Comparison of ENCODE assay signal across 32 cellular contexts in the genomic region with DNA sequence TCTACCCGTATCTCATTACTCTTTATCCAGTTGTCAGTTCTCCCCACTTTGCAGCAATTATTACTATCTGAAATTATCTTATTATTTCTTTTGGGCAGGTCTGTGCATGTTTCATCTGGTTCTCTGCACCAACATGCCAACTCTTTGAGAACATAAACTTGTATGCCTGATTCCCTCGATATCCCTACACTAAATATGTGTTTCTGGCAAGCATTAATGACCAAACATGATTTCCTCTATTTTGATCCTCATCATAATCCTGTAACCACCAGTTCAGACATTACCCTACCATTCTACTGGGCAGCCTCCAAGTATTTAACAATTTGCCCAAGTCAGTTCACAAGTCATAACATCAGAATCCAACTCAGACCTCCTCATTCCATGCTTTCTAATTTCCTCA.
"Had no signal": no experiment of that assay in that cellular context is flagged by ENCODE, and none has a peak within 500 bp of the region (broad histone marks: within the 10 kb centered on the region; RNA-seq: fewer than 3 reads in every experiment).

No MANE protein-coding gene starts in this region.

- H3K4me1 Mint-ChIP-seq: activated B cell treated with CpG ODN at 0.5 μM for 24 hours; activated naive CD4-positive, alpha-beta T cell treated with anti-CD3 and anti-CD28 coated beads, Interleukin-2, amount 10 ng/mL, durations not matched to agents 7 days and 5 days; activated naive CD8-positive, alpha-beta T cell treated with anti-CD3 and anti-CD28 coated beads, Interleukin-2, amount 10 ng/mL, durations not matched to agents 7 days and 5 days; brain; T-helper 17 cell had no signal

- ATAC-seq: activated CD4-positive, CD25-positive, alpha-beta regulatory T cell treated with anti-CD3 and anti-CD28 coated beads, Interleukin-2, amount 50 U/mL, for 24 hours; activated CD8-positive, alpha-beta T cell treated with anti-CD3 and anti-CD28 coated beads for 36 hours; activated naive CD4-positive, alpha-beta T cell treated with anti-CD3 and anti-CD28 coated beads, Interleukin-2, amount 50 U/mL, for 72 hours; effector memory CD8-positive, alpha-beta T cell; gastroesophageal sphincter; heart right ventricle; T-cell; T-helper 17 cell had no signal

- H3K36me3 ChIP-seq: ascending aorta, esophagus muscularis mucosa, gastroesophageal sphincter, heart right ventricle, WERI-Rb-1 had no signal

- H3K4me3 ChIP-seq: ascending aorta, esophagus muscularis mucosa, gastroesophageal sphincter, heart right ventricle had no signal

- H3K4me3 Mint-ChIP-seq: activated B cell treated with CpG ODN at 0.5 μM for 24 hours; activated CD8-positive, alpha-beta T cell treated with anti-CD3 and anti-CD28 coated beads for 36 hours; activated naive CD4-positive, alpha-beta T cell treated with anti-CD3 and anti-CD28 coated beads, Interleukin-2, amount 10 ng/mL, durations not matched to agents 7 days and 5 days; activated naive CD8-positive, alpha-beta T cell treated with anti-CD3 and anti-CD28 coated beads, Interleukin-2, amount 10 ng/mL, durations not matched to agents 7 days and 5 days; brain; effector memory CD8-positive, alpha-beta T cell; T-cell; T-helper 17 cell; T-helper 2 cell treated with Interferon-gamma antibody and Interleukin-4, amounts not matched to agents 5 μg/mL and 100 μg/mL, for 36 hours had no signal

- H3K9me3 Mint-ChIP-seq: activated B cell treated with CpG ODN at 0.5 μM for 24 hours; activated CD8-positive, alpha-beta T cell treated with anti-CD3 and anti-CD28 coated beads for 36 hours; activated naive CD4-positive, alpha-beta T cell treated with anti-CD3 and anti-CD28 coated beads, Interleukin-2, amount 10 ng/mL, durations not matched to agents 7 days and 5 days; brain; effector memory CD8-positive, alpha-beta T cell; T-cell; T-helper 2 cell treated with Interferon-gamma antibody and Interleukin-4, amounts not matched to agents 5 μg/mL and 100 μg/mL, for 36 hours had no signal

- H3K27ac Mint-ChIP-seq: activated B cell treated with CpG ODN at 0.5 μM for 24 hours; activated CD8-positive, alpha-beta T cell treated with anti-CD3 and anti-CD28 coated beads for 36 hours; activated naive CD4-positive, alpha-beta T cell treated with anti-CD3 and anti-CD28 coated beads, Interleukin-2, amount 10 ng/mL, durations not matched to agents 7 days and 5 days; activated naive CD4-positive, alpha-beta T cell treated with anti-CD3 and anti-CD28 coated beads, Interleukin-2, amount 50 U/mL, for 72 hours; activated naive CD8-positive, alpha-beta T cell treated with anti-CD3 and anti-CD28 coated beads, Interleukin-2, amount 10 ng/mL, durations not matched to agents 7 days and 5 days; brain; effector memory CD8-positive, alpha-beta T cell; T-cell; T-helper 17 cell; T-helper 2 cell treated with Interferon-gamma antibody and Interleukin-4, amounts not matched to agents 5 μg/mL and 100 μg/mL, for 36 hours had no signal

- FAIRE-seq: colon had no signal

- H3K27me3 ChIP-seq: ascending aorta, esophagus muscularis mucosa, gastroesophageal sphincter, heart right ventricle had no signal

- DNase-seq: activated B cell treated with CpG ODN at 0.5 μM for 24 hours; activated CD4-positive, alpha-beta T cell treated with anti-CD3 and anti-CD28 coated beads for 48 hours; activated CD4-positive, alpha-beta T cell treated with anti-CD3 and anti-CD28 coated beads, Interleukin-2, amount 50 U/mL, for 1 hour; activated CD4-positive, alpha-beta T cell treated with anti-CD3 and anti-CD28 coated beads, Interleukin-2, amount 50 U/mL, for 48 hours; activated CD8-positive, alpha-beta memory T cell treated with anti-CD3 and anti-CD28 coated beads for 24 hours; activated CD8-positive, alpha-beta T cell treated with anti-CD3 and anti-CD28 coated beads for 36 hours; activated gamma-delta T cell; activated naive CD4-positive, alpha-beta T cell; activated naive CD4-positive, alpha-beta T cell treated with anti-CD3 and anti-CD28 coated beads, Interleukin-2, amount 10 ng/mL, durations not matched to agents 7 days and 5 days; activated naive CD8-positive, alpha-beta T cell treated with anti-CD3 and anti-CD28 coated beads, Interleukin-2, amount 10 ng/mL, durations not matched to agents 7 days and 5 days; activated T-cell treated with anti-CD3 and anti-CD28 coated beads, Interleukin-2, amount 50 U/mL, for 1 hour; activated T-cell treated with anti-CD3 and anti-CD28 coated beads, Interleukin-2, amount 50 U/mL, for 48 hours; caudate nucleus; cortex of kidney; dermis blood vessel endothelial cell; effector CD4-positive, alpha-beta T cell; effector memory CD8-positive, alpha-beta T cell; foreskin melanocyte; heart right ventricle; SW 1271; T-cell; T-helper 17 cell; T1000; WERI-Rb-1 had no signal

- H3K27me3 Mint-ChIP-seq: activated B cell treated with CpG ODN at 0.5 μM for 24 hours; activated CD8-positive, alpha-beta T cell treated with anti-CD3 and anti-CD28 coated beads for 36 hours; activated naive CD4-positive, alpha-beta T cell treated with anti-CD3 and anti-CD28 coated beads, Interleukin-2, amount 10 ng/mL, durations not matched to agents 7 days and 5 days; effector memory CD8-positive, alpha-beta T cell; T-cell; T-helper 17 cell had no signal

- H3K27ac ChIP-seq: ascending aorta, esophagus muscularis mucosa, gastroesophageal sphincter, heart right ventricle, WERI-Rb-1 had no signal

- H3K36me3 Mint-ChIP-seq: activated naive CD4-positive, alpha-beta T cell treated with anti-CD3 and anti-CD28 coated beads, Interleukin-2, amount 10 ng/mL, durations not matched to agents 7 days and 5 days; brain; T-cell had no signal
